ENCODE assay signal across 16 cellular contexts in genomic region chr17:49894761-49895160, GRCh38. TPM values are rescaled to one million over a fixed set of nuclear protein-coding genes. Genes with fewer than 3 reads are reported as not detected.
"Had no signal": no experiment of that assay in that cellular context is flagged by ENCODE, and none has a peak within 500 bp of the region (broad histone marks: within the 10 kb centered on the region; RNA-seq: fewer than 3 reads in every experiment).

No MANE protein-coding gene starts in this region.

- H3K9me3 Mint-ChIP-seq: activated naive CD8-positive, alpha-beta T cell treated with anti-CD3 and anti-CD28 coated beads for 36 hours; activated T-cell treated with anti-CD3 and anti-CD28 coated beads, Interleukin-2, amount 50 U/mL, for 4 hours; naive thymus-derived CD4-positive, alpha-beta T cell; T-cell had no signal

- H3K4me1 ChIP-seq: prostate gland, right lobe of liver had no signal

- DNase-seq: activated CD4-positive, alpha-beta T cell treated with anti-CD3 and anti-CD28 coated beads for 1 hour; activated CD4-positive, alpha-beta T cell treated with anti-CD3 and anti-CD28 coated beads, Interleukin-2, amount 50 U/mL, for 48 hours; activated CD8-positive, alpha-beta memory T cell treated with anti-CD3 and anti-CD28 coated beads, Interleukin-2, amount 10 ng/mL, durations not matched to agents 7 days and 5 days; activated effector memory CD4-positive, alpha-beta T cell treated with anti-CD3 and anti-CD28 coated beads, Interleukin-2, amount 50 U/mL, for 16 hours; activated naive CD8-positive, alpha-beta T cell treated with anti-CD3 and anti-CD28 coated beads for 36 hours; activated T-cell treated with anti-CD3 and anti-CD28 coated beads, Interleukin-2, amount 50 U/mL, for 4 hours; aorta; naive thymus-derived CD4-positive, alpha-beta T cell; occipital lobe; right lobe of liver; stimulated activated naive CD4-positive, alpha-beta T cell treated with Interleukin-2 at 50 U/mL for 16 hours; T-cell; T1000 had no signal

- H3K4me3 Mint-ChIP-seq: activated CD8-positive, alpha-beta memory T cell treated with anti-CD3 and anti-CD28 coated beads, Interleukin-2, amount 10 ng/mL, durations not matched to agents 7 days and 5 days; activated naive CD8-positive, alpha-beta T cell treated with anti-CD3 and anti-CD28 coated beads for 36 hours; activated T-cell treated with anti-CD3 and anti-CD28 coated beads, Interleukin-2, amount 50 U/mL, for 4 hours; naive thymus-derived CD4-positive, alpha-beta T cell; T-cell had no signal

- H3K4me3 ChIP-seq: lung, prostate gland, right lobe of liver had no signal

- H3K27ac ChIP-seq: prostate gland, right lobe of liver had no signal

- H3K27ac Mint-ChIP-seq: activated CD8-positive, alpha-beta memory T cell treated with anti-CD3 and anti-CD28 coated beads, Interleukin-2, amount 10 ng/mL, durations not matched to agents 7 days and 5 days; activated naive CD8-positive, alpha-beta T cell treated with anti-CD3 and anti-CD28 coated beads for 36 hours; naive thymus-derived CD4-positive, alpha-beta T cell; T-cell had no signal

- ATAC-seq: activated CD8-positive, alpha-beta memory T cell treated with anti-CD3 and anti-CD28 coated beads, Interleukin-2, amount 10 ng/mL, durations not matched to agents 7 days and 5 days; activated T-cell treated with anti-CD3 and anti-CD28 coated beads, Interleukin-2, amount 50 U/mL, for 4 hours; naive thymus-derived CD4-positive, alpha-beta T cell; right lobe of liver; T-cell had no signal

- H3K4me1 Mint-ChIP-seq: activated CD8-positive, alpha-beta memory T cell treated with anti-CD3 and anti-CD28 coated beads, Interleukin-2, amount 10 ng/mL, durations not matched to agents 7 days and 5 days; activated naive CD8-positive, alpha-beta T cell treated with anti-CD3 and anti-CD28 coated beads for 36 hours; T-cell had no signal

- H3K36me3 ChIP-seq: prostate gland, right lobe of liver had no signal

- H3K9me3 ChIP-seq: prostate gland, right lobe of liver had no signal

- H3K27me3 ChIP-seq: right lobe of liver had no signal

- H3K36me3 Mint-ChIP-seq: activated CD8-positive, alpha-beta memory T cell treated with anti-CD3 and anti-CD28 coated beads, Interleukin-2, amount 10 ng/mL, durations not matched to agents 7 days and 5 days; activated naive CD8-positive, alpha-beta T cell treated with anti-CD3 and anti-CD28 coated beads for 36 hours; T-cell had no signal

RNA-seq across cellular contexts. Expression of gene TAC4, which starts 46.9 kb away (rescaled TPM):
- total RNA-seq: activated CD8-positive, alpha-beta memory T cell treated with anti-CD3 and anti-CD28 coated beads, Interleukin-2, amount 10 ng/mL, durations not matched to agents 7 days and 5 days; activated naive CD8-positive, alpha-beta T cell treated with anti-CD3 and anti-CD28 coated beads for 36 hours; activated T-cell treated with anti-CD3 and anti-CD28 coated beads, Interleukin-2, amount 50 U/mL, for 4 hours; aorta; kidney epithelial cell; lung; naive thymus-derived CD4-positive, alpha-beta T cell; occipital lobe; prostate gland; right lobe of liver; T-cell had no signal
- polyA plus RNA-seq: aorta; lung; naive thymus-derived CD4-positive, alpha-beta T cell had no signal
